In the genomic region with DNA sequence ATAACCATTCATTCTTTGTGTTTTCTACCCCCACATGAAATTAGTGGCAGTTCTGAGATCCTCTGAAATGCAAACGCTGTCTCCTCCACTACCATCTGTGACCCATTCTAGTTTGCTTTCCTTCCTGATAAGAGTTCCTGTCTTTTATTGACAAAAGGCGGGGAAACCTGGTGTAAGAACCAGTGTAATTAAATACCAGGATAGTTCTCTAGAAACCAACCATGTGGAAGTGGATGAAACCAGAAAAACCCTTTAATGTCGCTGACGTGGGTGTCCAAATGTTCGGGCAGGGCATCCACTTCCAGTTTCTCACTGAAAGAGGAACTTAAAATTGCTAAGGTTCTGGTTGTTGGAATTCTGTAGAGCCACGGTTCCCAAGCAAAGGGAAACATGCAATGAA, we compare ENCODE assay signal across 18 cellular contexts.
DNase-seq lines count a peak whose midpoint lies in the region; ATAC-seq and TF ChIP-seq lines count a peak whose summit lies in the region.
"Had no signal": no experiment of that assay in that cellular context is flagged by ENCODE, and none has a peak within 500 bp of the region (broad histone marks: within the 10 kb centered on the region; RNA-seq: fewer than 3 reads in every experiment).

No MANE protein-coding gene starts in this region.

- H3K27me3 ChIP-seq in PC-9 (ENCODE audit: insufficient read depth, low read depth) (no peaks in the 10 kb centered on the region), left lung (no peaks in the 10 kb centered on the region)
- H3K27me3 ChIP-seq: heart left ventricle had no signal

- peaks cover 81% of the 10 kb centered on the region for H3K36me3 ChIP-seq in PC-9 (ENCODE audit: low read depth)
- no peaks in the 10 kb centered on the region for H3K36me3 ChIP-seq in left lung

- H3K79me2 ChIP-seq in PC-9 (ENCODE audit: low read depth), result peaks cover 53% of the 10 kb centered on the region

- DNase-seq in COLO668 (lab: John Stamatoyannopoulos, UW; ENCODE audit: unreplicated experiment), result peak; percentile 5
- DNase-seq in KBM-7, result peak; percentile 56
- no peak for DNase-seq in PC-9
- peak in 1 of 2 donors; percentile 43 for DNase-seq in left lung
- no peak for DNase-seq in GM19238 (ENCODE audit: insufficient read length, low spot score)
- DNase-seq in UCSD-AML1 (lab: John Stamatoyannopoulos, UW; ENCODE audit: unreplicated experiment), result no peak
- DNase-seq in Right ventricle myocardium inferior (ENCODE audit: missing footprints), result no peak
- DNase-seq: activated CD4-positive, alpha-beta T cell treated with anti-CD3 and anti-CD28 coated beads, Interleukin-2, amount 10 ng/mL, durations not matched to agents 7 days and 5 days; amniotic stem cell; cerebellar nuclear complex; GDM1; heart left ventricle; natural killer cell; NCI-H2081 treated with DMSO at 0.1 percent for 48 hours; NCI-H774; stimulated activated CD4-positive, alpha-beta T cell treated with anti-CD3 and anti-CD28 coated beads, Interleukin-2, amount 100 ng/mL, for 48 hours had no signal

- H3F3A ChIP-seq in PC-9 (ENCODE audit: insufficient read depth, low read depth), result peaks cover 91% of the 10 kb centered on the region

- peak overlapping the region; percentile 3 for H3K27ac ChIP-seq in PC-9
- H3K27ac ChIP-seq in left lung, result no peak overlapping the region
- H3K27ac ChIP-seq: SK-N-MC had no signal

- H3K4me3 ChIP-seq in PC-9 (no peak overlapping the region), left lung (no peak overlapping the region)
- H3K4me3 ChIP-seq: heart left ventricle, SK-N-MC had no signal

- CTCF ChIA-PET in PC-9 (lab: Charles Lee), result no interaction called here

- in situ Hi-C loops in KBM-7 (cut with MboI; ENCODE audit: low pct_unique_long_range_greater_than_20kb, low sequenced_read_pairs), result no loop called here

- TF ChIP-seq CTCF in PC-9 (conservative IDR thresholded peaks at IDR 0.05), result no peak
- no peak for TF ChIP-seq CTCF in left lung (IDR thresholded peaks at IDR 0.05)

- no peak overlapping the region for H2AFZ ChIP-seq in PC-9

- peak; percentile 83 for ATAC-seq in left lung
- ATAC-seq in Right ventricle myocardium inferior, result no peak
- no peak for ATAC-seq in HG02938 (IDR thresholded peaks at IDR 0.05; ENCODE audit: unreplicated experiment)
- ATAC-seq: natural killer cell had no signal

- H3K9me2 ChIP-seq in PC-9 (ENCODE audit: insufficient read depth), result no peaks in the 10 kb centered on the region

- intact Hi-C loops in PC-9 (cut with micrococcal nuclease; ENCODE audit: unreplicated experiment), result no loop called here
- intact Hi-C loops in left lung (cut with DNase I), result no loop called here
- intact Hi-C loops in Right ventricle myocardium inferior (cut with DNase I), result no loop called here

- peaks cover 14% of the 10 kb centered on the region for H3K4me1 ChIP-seq in PC-9 (replicated peaks; ENCODE audit: insufficient read depth)
- H3K4me1 ChIP-seq in left lung, result peaks cover 0 to 9% of the 10 kb centered on the region in 2 donors

- BruUV-seq in PC-9 (replicated peaks; lab: Mats Ljungman, UMichigan), result no TSS peak

- H3K9me3 ChIP-seq in PC-9 (ENCODE audit: insufficient read depth, low read depth) (no peaks in the 10 kb centered on the region), left lung (peaks cover 0 to 3% of the 10 kb centered on the region in 2 donors)
- H3K9me3 ChIP-seq: heart left ventricle had no signal

- POLR2A ChIA-PET in PC-9 (lab: Charles Lee; ENCODE audit: unreplicated experiment), result no interaction called here

- H4K20me1 ChIP-seq in PC-9 (ENCODE audit: insufficient read depth), result no peaks in the 10 kb centered on the region; the same call in 1 of the 2 replicates

- no peak overlapping the region for H3K4me2 ChIP-seq in PC-9

Comparison
In these comparisons a context has a peak if more than half of its experiments do, and no peak if none do; other contexts are left out.
1. DNase-seq: peak in COLO668 (single experiment) and KBM-7 (single experiment); none in PC-9 (0 of 2), GM19238 (single experiment), UCSD-AML1 (single experiment) and Right ventricle myocardium inferior (single experiment).